17 cellular contexts compared by ENCODE assay signal in genomic region chr7:127976056-127976455, GRCh38. TPM values are rescaled to one million over a fixed set of nuclear protein-coding genes. Genes with fewer than 3 reads are reported as not detected.
DNase-seq lines count a peak whose midpoint lies in the region; ATAC-seq and TF ChIP-seq lines count a peak whose summit lies in the region.
"Had no signal": no experiment of that assay in that cellular context is flagged by ENCODE, and none has a peak within 500 bp of the region (broad histone marks: within the 10 kb centered on the region; RNA-seq: fewer than 3 reads in every experiment).

No MANE protein-coding gene starts in this region.

- H3K4me1 Mint-ChIP-seq in stimulated activated memory B cell treated with anti-CD40 and anti-IgM and Interleukin-4, amounts not matched to agents 10 μg/mL and 1 μg/mL and 100 μg/mL, for 72 hours, result peaks cover 8% of the 10 kb centered on the region

- no peaks in the 10 kb centered on the region for H3K4me1 ChIP-seq in colonic mucosa

- H3K9me3 ChIP-seq in colonic mucosa, result no peaks in the 10 kb centered on the region
- H3K9me3 ChIP-seq: ovary, SK-N-SH had no signal

- H3K27me3 ChIP-seq in colonic mucosa, result no peaks in the 10 kb centered on the region
- H3K27me3 ChIP-seq: cardiac muscle cell, ovary had no signal

- H3K9ac ChIP-seq in colonic mucosa (ENCODE audit: low read depth in 2 of 2, low read length in 2 of 2), result no peak overlapping the region
- H3K9ac ChIP-seq: SK-N-SH had no signal

- no peak overlapping the region for H3K27ac Mint-ChIP-seq in stimulated activated memory B cell treated with anti-CD40 and anti-IgM and Interleukin-4, amounts not matched to agents 10 μg/mL and 1 μg/mL and 100 μg/mL, for 72 hours
- H3K27ac Mint-ChIP-seq: activated T-helper 17 cell treated with anti-CD3 and anti-CD28 coated beads, Interleukin-2, amount 50 U/mL, for 72 hours; stimulated activated naive CD8-positive, alpha-beta T cell treated with anti-CD3 and anti-CD28 coated beads, Interleukin-15, amount 100 ng/mL, for 72 hours had no signal

- H3K27ac ChIP-seq in colonic mucosa (no peak overlapping the region), coronary artery (no peak overlapping the region)
- H3K27ac ChIP-seq: cardiac muscle cell, ovary had no signal

- intact Hi-C loops in colonic mucosa (cut with DNase I), result no loop called here

- peaks cover 70% of the 10 kb centered on the region for H3K36me3 Mint-ChIP-seq in stimulated activated memory B cell treated with anti-CD40 and anti-IgM and Interleukin-4, amounts not matched to agents 10 μg/mL and 1 μg/mL and 100 μg/mL, for 72 hours

- H3K4me3 Mint-ChIP-seq in stimulated activated memory B cell treated with anti-CD40 and anti-IgM and Interleukin-4, amounts not matched to agents 10 μg/mL and 1 μg/mL and 100 μg/mL, for 72 hours, result no peak overlapping the region
- H3K4me3 Mint-ChIP-seq: activated T-helper 17 cell treated with anti-CD3 and anti-CD28 coated beads, Interleukin-2, amount 50 U/mL, for 72 hours; CD4-positive, CD25-positive, alpha-beta regulatory T cell; stimulated activated naive CD8-positive, alpha-beta T cell treated with anti-CD3 and anti-CD28 coated beads, Interleukin-15, amount 100 ng/mL, for 72 hours had no signal

- H3K36me3 ChIP-seq in colonic mucosa, result no peaks in the 10 kb centered on the region
- H3K36me3 ChIP-seq: cardiac muscle cell, ovary had no signal

- no peak for ATAC-seq in stimulated activated memory B cell treated with anti-CD40 and anti-IgM and Interleukin-4, amounts not matched to agents 10 μg/mL and 1 μg/mL and 100 μg/mL, for 72 hours
- ATAC-seq: activated T-helper 17 cell treated with anti-CD3 and anti-CD28 coated beads, Interleukin-2, amount 50 U/mL, for 72 hours; stimulated activated naive CD8-positive, alpha-beta T cell treated with anti-CD3 and anti-CD28 coated beads, Interleukin-15, amount 100 ng/mL, for 72 hours had no signal

- peaks cover 16% of the 10 kb centered on the region for H3K9me3 Mint-ChIP-seq in stimulated activated memory B cell treated with anti-CD40 and anti-IgM and Interleukin-4, amounts not matched to agents 10 μg/mL and 1 μg/mL and 100 μg/mL, for 72 hours

- no peak for TF ChIP-seq CTCF in colonic mucosa (IDR thresholded peaks at IDR 0.05)
- TF ChIP-seq CTCF in coronary artery (IDR thresholded peaks at IDR 0.05), result no peak

- H3K27me3 Mint-ChIP-seq in stimulated activated memory B cell treated with anti-CD40 and anti-IgM and Interleukin-4, amounts not matched to agents 10 μg/mL and 1 μg/mL and 100 μg/mL, for 72 hours, result no peaks in the 10 kb centered on the region
- H3K27me3 Mint-ChIP-seq: activated T-helper 17 cell treated with anti-CD3 and anti-CD28 coated beads, Interleukin-2, amount 50 U/mL, for 72 hours; CD4-positive, CD25-positive, alpha-beta regulatory T cell; stimulated activated naive CD8-positive, alpha-beta T cell treated with anti-CD3 and anti-CD28 coated beads, Interleukin-15, amount 100 ng/mL, for 72 hours had no signal

- DNase-seq in ELF-1 (ENCODE audit: low read depth, low spot score) (peak; percentile 15), NCI-H2171 (lab: John Stamatoyannopoulos, UW) (peak; percentile 66), colonic mucosa (peak; percentile 26), mucosa of gallbladder (ENCODE audit: low spot score) (peak; percentile 70), nucleus accumbens (lab: John Stamatoyannopoulos, UW) (no peak), coronary artery (ENCODE audit: low spot score) (no peak), epidermal melanocyte (ENCODE audit: insufficient read length, low spot score) (no peak)
- DNase-seq: activated CD4-positive, CD25-positive, alpha-beta regulatory T cell; CD4-positive, CD25-positive, alpha-beta regulatory T cell; Kasumi-1; NCI-H526 treated with DMSO at 0.1 percent for 48 hours; ovary; SK-N-SH; stimulated activated naive CD8-positive, alpha-beta T cell treated with anti-CD3 and anti-CD28 coated beads, Interleukin-15, amount 100 ng/mL, for 72 hours had no signal

- H3K4me3 ChIP-seq in colonic mucosa, result no peak overlapping the region
- H3K4me3 ChIP-seq in coronary artery, result no peak overlapping the region
- H3K4me3 ChIP-seq: cardiac muscle cell, ovary had no signal

RNA-seq across cellular contexts. Expression of gene LRRC4, which starts 55.2 kb away (rescaled TPM):
- total RNA-seq in colonic mucosa (1 to 10 TPM in 1 of 2 donors, under 1 TPM in 1; 0.17 to 1.9 TPM), mucosa of gallbladder (3.8 TPM)
- total RNA-seq: CD4-positive, CD25-positive, alpha-beta regulatory T cell had no signal

Comparison
In these comparisons a context has a peak if more than half of its experiments do, and no peak if none do; other contexts are left out.
1. DNase-seq: peak in ELF-1 (single experiment), NCI-H2171 (single experiment), colonic mucosa (single experiment) and mucosa of gallbladder (single experiment); none in nucleus accumbens (0 of 56), coronary artery (single experiment) and epidermal melanocyte (single experiment).